ENCODE assay signal across 36 cellular contexts in the genomic region with DNA sequence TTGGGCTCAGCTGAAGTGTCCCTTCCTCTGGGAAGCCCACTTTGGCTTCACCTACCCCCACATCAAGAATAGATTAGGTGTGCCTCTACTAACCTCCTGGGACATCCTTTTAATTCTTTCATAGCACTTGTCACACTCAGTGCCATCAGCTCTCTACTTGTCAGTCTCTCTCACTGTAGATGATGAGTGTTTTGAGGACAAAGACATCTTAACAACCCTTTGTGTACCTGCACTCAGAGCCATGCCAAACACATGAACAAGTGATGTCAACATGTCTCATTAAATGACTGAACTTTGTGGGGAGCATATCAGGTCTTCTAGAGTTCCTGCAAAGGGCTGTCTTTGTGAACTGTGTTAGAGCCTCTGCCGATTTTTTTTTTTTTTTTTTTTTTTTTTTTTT.
"Had no signal": no experiment of that assay in that cellular context is flagged by ENCODE, and none has a peak within 500 bp of the region (broad histone marks: within the 10 kb centered on the region; RNA-seq: fewer than 3 reads in every experiment).

No MANE protein-coding gene starts in this region.

- DNase-seq: activated B cell treated with CpG ODN at 0.5 μM for 24 hours; activated CD4-positive, alpha-beta memory T cell treated with anti-CD3 and anti-CD28 coated beads for 36 hours; activated CD4-positive, alpha-beta T cell treated with anti-CD3 and anti-CD28 coated beads for 36 hours; activated CD4-positive, alpha-beta T cell treated with anti-CD3 and anti-CD28 coated beads, Interleukin-2, amount 10 ng/mL, durations not matched to agents 24 days and 14 days; activated CD4-positive, CD25-positive, alpha-beta regulatory T cell treated with anti-CD3 and anti-CD28 coated beads, Interleukin-2, amount 50 U/mL, for 72 hours; activated CD8-positive, alpha-beta memory T cell treated with anti-CD3 and anti-CD28 coated beads, Interleukin-2, amount 10 ng/mL, durations not matched to agents 7 days and 5 days; activated CD8-positive, alpha-beta memory T cell treated with anti-CD3 and anti-CD28 coated beads, Interleukin-2, amount 50 U/mL, for 4 hours; activated CD8-positive, alpha-beta T cell treated with anti-CD3 and anti-CD28 coated beads, Interleukin-2, amount 10 ng/mL, durations not matched to agents 7 days and 5 days; activated effector memory CD4-positive, alpha-beta T cell treated with anti-CD3 and anti-CD28 coated beads, Interleukin-2, amount 50 U/mL, for 16 hours; activated naive CD4-positive, alpha-beta T cell treated with anti-CD3 and anti-CD28 coated beads for 36 hours; activated naive CD8-positive, alpha-beta T cell treated with anti-CD3 and anti-CD28 coated beads for 36 hours; activated naive CD8-positive, alpha-beta T cell treated with anti-CD3 and anti-CD28 coated beads, Interleukin-2, amount 50 U/mL, for 24 hours; activated T-cell treated with anti-CD3 and anti-CD28 coated beads, Interleukin-2, amount 50 U/mL, for 1 hour; activated T-cell treated with anti-CD3 and anti-CD28 coated beads, Interleukin-2, amount 50 U/mL, for 48 hours; adrenal gland; amygdala; aorta; body of pancreas; caudate nucleus; cortex of kidney; effector CD8-positive, alpha-beta T cell; foreskin fibroblast; head of caudate nucleus; T-helper 1 cell; T-helper 17 cell; T1000; WERI-Rb-1 had no signal

- ATAC-seq: activated CD4-positive, alpha-beta T cell treated with anti-CD3 and anti-CD28 coated beads for 36 hours; activated CD8-positive, alpha-beta memory T cell treated with anti-CD3 and anti-CD28 coated beads, Interleukin-2, amount 10 ng/mL, durations not matched to agents 7 days and 5 days; activated CD8-positive, alpha-beta T cell treated with anti-CD3 and anti-CD28 coated beads, Interleukin-2, amount 10 ng/mL, durations not matched to agents 7 days and 5 days; activated naive CD8-positive, alpha-beta T cell treated with anti-CD3 and anti-CD28 coated beads, Interleukin-2, amount 50 U/mL, for 24 hours; body of pancreas; T-helper 17 cell had no signal

- H3K9me3 Mint-ChIP-seq: activated CD4-positive, alpha-beta memory T cell treated with anti-CD3 and anti-CD28 coated beads for 36 hours; activated naive CD4-positive, alpha-beta T cell treated with anti-CD3 and anti-CD28 coated beads, Interleukin-2, amount 50 U/mL, for 24 hours; activated T-helper 2 cell treated with anti-CD3 and anti-CD28 coated beads, Interferon-gamma antibody, Interleukin-2, Interleukin-4, amounts not matched to agents 10 μg/mL and 5 μg/mL and 100 μg/mL, durations not matched to agents 14 hours and 24 hours and 36 hours; T-helper 2 cell treated with Interferon-gamma antibody and Interleukin-4, amounts not matched to agents 5 μg/mL and 100 μg/mL, for 36 hours had no signal

- FAIRE-seq: colon, endometrium, endothelial cell of umbilical vein, frontal cortex had no signal

- H3K27me3 ChIP-seq: adrenal gland, body of pancreas had no signal

- H3K27ac ChIP-seq: adrenal gland, body of pancreas, epithelial cell of prostate, WERI-Rb-1 had no signal

- H3K4me3 ChIP-seq: adrenal gland, body of pancreas had no signal

- H3K27ac Mint-ChIP-seq: activated B cell treated with CpG ODN at 0.5 μM for 24 hours; activated CD4-positive, alpha-beta memory T cell treated with anti-CD3 and anti-CD28 coated beads for 36 hours; activated CD4-positive, alpha-beta T cell treated with anti-CD3 and anti-CD28 coated beads for 36 hours; activated CD4-positive, alpha-beta T cell treated with anti-CD3 and anti-CD28 coated beads, Interleukin-2, amount 10 ng/mL, durations not matched to agents 24 days and 14 days; activated CD8-positive, alpha-beta memory T cell treated with anti-CD3 and anti-CD28 coated beads, Interleukin-2, amount 10 ng/mL, durations not matched to agents 7 days and 5 days; activated CD8-positive, alpha-beta T cell treated with anti-CD3 and anti-CD28 coated beads, Interleukin-2, amount 10 ng/mL, durations not matched to agents 7 days and 5 days; activated naive CD4-positive, alpha-beta T cell treated with anti-CD3 and anti-CD28 coated beads for 36 hours; activated naive CD4-positive, alpha-beta T cell treated with anti-CD3 and anti-CD28 coated beads, Interleukin-2, amount 50 U/mL, for 24 hours; activated naive CD8-positive, alpha-beta T cell treated with anti-CD3 and anti-CD28 coated beads for 36 hours; activated naive CD8-positive, alpha-beta T cell treated with anti-CD3 and anti-CD28 coated beads, Interleukin-2, amount 50 U/mL, for 24 hours; activated T-helper 1 cell treated with anti-CD3 and anti-CD28 coated beads, Interleukin-12 subunit alpha, Interleukin-12 subunit beta, Interleukin-2, Interleukin-4 antibody, amounts not matched to agents 30 ng/mL and 10 ng/mL and 1 ng/mL, durations not matched to agents 14 hours and 24 hours and 36 hours; activated T-helper 2 cell treated with anti-CD3 and anti-CD28 coated beads, Interferon-gamma antibody, Interleukin-2, Interleukin-4, amounts not matched to agents 10 μg/mL and 5 μg/mL and 100 μg/mL, durations not matched to agents 14 hours and 24 hours and 36 hours; T-helper 17 cell; T-helper 2 cell treated with Interferon-gamma antibody and Interleukin-4, amounts not matched to agents 5 μg/mL and 100 μg/mL, for 36 hours had no signal

- H3K4me1 ChIP-seq: adrenal gland, body of pancreas had no signal

- H3K4me3 Mint-ChIP-seq: activated B cell treated with CpG ODN at 0.5 μM for 24 hours; activated CD4-positive, alpha-beta memory T cell treated with anti-CD3 and anti-CD28 coated beads for 36 hours; activated CD4-positive, alpha-beta T cell treated with anti-CD3 and anti-CD28 coated beads for 36 hours; activated CD4-positive, alpha-beta T cell treated with anti-CD3 and anti-CD28 coated beads, Interleukin-2, amount 10 ng/mL, durations not matched to agents 24 days and 14 days; activated CD8-positive, alpha-beta memory T cell treated with anti-CD3 and anti-CD28 coated beads, Interleukin-2, amount 10 ng/mL, durations not matched to agents 7 days and 5 days; activated CD8-positive, alpha-beta T cell treated with anti-CD3 and anti-CD28 coated beads, Interleukin-2, amount 10 ng/mL, durations not matched to agents 7 days and 5 days; activated naive CD4-positive, alpha-beta T cell treated with anti-CD3 and anti-CD28 coated beads for 36 hours; activated naive CD4-positive, alpha-beta T cell treated with anti-CD3 and anti-CD28 coated beads, Interleukin-2, amount 50 U/mL, for 24 hours; activated naive CD8-positive, alpha-beta T cell treated with anti-CD3 and anti-CD28 coated beads for 36 hours; activated naive CD8-positive, alpha-beta T cell treated with anti-CD3 and anti-CD28 coated beads, Interleukin-2, amount 50 U/mL, for 24 hours; activated T-helper 1 cell treated with anti-CD3 and anti-CD28 coated beads, Interleukin-12 subunit alpha, Interleukin-12 subunit beta, Interleukin-2, Interleukin-4 antibody, amounts not matched to agents 30 ng/mL and 10 ng/mL and 1 ng/mL, durations not matched to agents 14 hours and 24 hours and 36 hours; T-helper 17 cell; T-helper 2 cell treated with Interferon-gamma antibody and Interleukin-4, amounts not matched to agents 5 μg/mL and 100 μg/mL, for 36 hours had no signal

- H3K4me1 Mint-ChIP-seq: activated B cell treated with CpG ODN at 0.5 μM for 24 hours; activated CD4-positive, alpha-beta T cell treated with anti-CD3 and anti-CD28 coated beads for 36 hours; activated CD4-positive, alpha-beta T cell treated with anti-CD3 and anti-CD28 coated beads, Interleukin-2, amount 10 ng/mL, durations not matched to agents 24 days and 14 days; activated CD8-positive, alpha-beta memory T cell treated with anti-CD3 and anti-CD28 coated beads, Interleukin-2, amount 10 ng/mL, durations not matched to agents 7 days and 5 days; activated naive CD4-positive, alpha-beta T cell treated with anti-CD3 and anti-CD28 coated beads, Interleukin-2, amount 50 U/mL, for 24 hours; activated naive CD8-positive, alpha-beta T cell treated with anti-CD3 and anti-CD28 coated beads for 36 hours; activated naive CD8-positive, alpha-beta T cell treated with anti-CD3 and anti-CD28 coated beads, Interleukin-2, amount 50 U/mL, for 24 hours had no signal

- H3K36me3 ChIP-seq: adrenal gland, WERI-Rb-1 had no signal

- H3K9me3 ChIP-seq: adrenal gland, body of pancreas had no signal

- H3K36me3 Mint-ChIP-seq: activated CD4-positive, alpha-beta memory T cell treated with anti-CD3 and anti-CD28 coated beads for 36 hours; activated CD8-positive, alpha-beta memory T cell treated with anti-CD3 and anti-CD28 coated beads, Interleukin-2, amount 10 ng/mL, durations not matched to agents 7 days and 5 days; activated naive CD4-positive, alpha-beta T cell treated with anti-CD3 and anti-CD28 coated beads, Interleukin-2, amount 50 U/mL, for 24 hours; activated naive CD8-positive, alpha-beta T cell treated with anti-CD3 and anti-CD28 coated beads for 36 hours had no signal
